In the genomic region with DNA sequence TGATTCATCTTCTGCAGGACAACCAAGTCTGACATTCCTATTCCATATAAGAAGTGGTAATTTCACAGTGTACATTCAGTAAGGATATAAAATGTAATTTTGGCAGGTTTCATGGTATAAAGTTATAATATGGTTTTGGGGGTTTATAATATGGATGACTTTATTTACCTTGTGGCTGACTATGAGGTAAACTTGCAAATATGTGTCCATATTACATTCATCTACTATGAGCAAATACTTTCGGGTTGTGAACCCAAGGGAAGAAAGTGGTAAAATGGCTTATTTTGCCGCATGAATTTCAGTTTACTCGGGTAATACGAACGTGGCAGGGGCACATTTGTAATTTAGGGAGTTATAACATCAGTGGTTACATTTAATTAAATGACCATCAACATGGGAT, we compare ENCODE assay signal across 1 cellular context.
TF ChIP-seq lines count a peak whose summit lies in the region.

No MANE protein-coding gene starts in this region.

TF ChIP-seq in SK-N-SH, 30 proteins besides CTCF, POLR2A, EP300 and RAD21 (continued from another document):
- TF ChIP-seq, protein P1, sequence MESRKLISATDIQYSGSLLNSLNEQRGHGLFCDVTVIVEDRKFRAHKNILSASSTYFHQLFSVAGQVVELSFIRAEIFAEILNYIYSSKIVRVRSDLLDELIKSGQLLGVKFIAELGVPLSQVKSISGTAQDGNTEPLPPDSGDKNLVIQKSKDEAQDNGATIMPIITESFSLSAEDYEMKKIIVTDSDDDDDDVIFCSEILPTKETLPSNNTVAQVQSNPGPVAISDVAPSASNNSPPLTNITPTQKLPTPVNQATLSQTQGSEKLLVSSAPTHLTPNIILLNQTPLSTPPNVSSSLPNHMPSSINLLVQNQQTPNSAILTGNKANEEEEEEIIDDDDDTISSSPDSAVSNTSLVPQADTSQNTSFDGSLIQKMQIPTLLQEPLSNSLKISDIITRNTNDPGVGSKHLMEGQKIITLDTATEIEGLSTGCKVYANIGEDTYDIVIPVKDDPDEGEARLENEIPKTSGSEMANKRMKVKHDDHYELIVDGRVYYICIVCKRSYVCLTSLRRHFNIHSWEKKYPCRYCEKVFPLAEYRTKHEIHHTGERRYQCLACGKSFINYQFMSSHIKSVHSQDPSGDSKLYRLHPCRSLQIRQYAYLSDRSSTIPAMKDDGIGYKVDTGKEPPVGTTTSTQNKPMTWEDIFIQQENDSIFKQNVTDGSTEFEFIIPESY (IDR thresholded peaks at IDR 0.05; ENCODE audit: borderline replicate concordance, low read depth): no peak
- TF ChIP-seq NRF1 (IDR thresholded peaks at IDR 0.05; ENCODE audit: low read depth, low read length): no peak
- no peak for TF ChIP-seq TCF12 (IDR thresholded peaks at IDR 0.05)
- no peak; the same call in 1 of the 2 replicates for TF ChIP-seq FOXM1 (IDR thresholded peaks at IDR 0.05; ENCODE audit: low read depth)
- no peak for TF ChIP-seq YY1 (IDR thresholded peaks at IDR 0.05; ENCODE audit: low read depth)
- TF ChIP-seq, protein P2, sequence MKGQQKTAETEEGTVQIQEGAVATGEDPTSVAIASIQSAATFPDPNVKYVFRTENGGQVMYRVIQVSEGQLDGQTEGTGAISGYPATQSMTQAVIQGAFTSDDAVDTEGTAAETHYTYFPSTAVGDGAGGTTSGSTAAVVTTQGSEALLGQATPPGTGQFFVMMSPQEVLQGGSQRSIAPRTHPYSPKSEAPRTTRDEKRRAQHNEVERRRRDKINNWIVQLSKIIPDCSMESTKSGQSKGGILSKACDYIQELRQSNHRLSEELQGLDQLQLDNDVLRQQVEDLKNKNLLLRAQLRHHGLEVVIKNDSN (IDR thresholded peaks at IDR 0.05; ENCODE audit: borderline replicate concordance, low read depth): no peak
- TF ChIP-seq, protein P3, sequence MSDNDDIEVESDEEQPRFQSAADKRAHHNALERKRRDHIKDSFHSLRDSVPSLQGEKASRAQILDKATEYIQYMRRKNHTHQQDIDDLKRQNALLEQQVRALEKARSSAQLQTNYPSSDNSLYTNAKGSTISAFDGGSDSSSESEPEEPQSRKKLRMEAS (IDR thresholded peaks at IDR 0.05; ENCODE audit: low read depth): no peak
- no peak for TF ChIP-seq SIN3A (IDR thresholded peaks at IDR 0.05; ENCODE audit: borderline replicate concordance, low read depth, low read length)
- TF ChIP-seq GABPA (IDR thresholded peaks at IDR 0.05; ENCODE audit: low read depth): no peak
- no peak for TF ChIP-seq POLR2AphosphoS5 (IDR thresholded peaks at IDR 0.05; ENCODE audit: low read depth, low read length)
